In genomic region chrX:148672526-148672925, GRCh38 we compare ENCODE assay signal across 29 cellular contexts.
"Had no signal": no experiment of that assay in that cellular context is flagged by ENCODE, and none has a peak within 500 bp of the region (broad histone marks: within the 10 kb centered on the region; RNA-seq: fewer than 3 reads in every experiment).

No MANE protein-coding gene starts in this region.

- H3K9me3 ChIP-seq: ovary, sigmoid colon, testis, uterus had no signal

- H3K9ac ChIP-seq: neural progenitor cell had no signal

- H3K4me2 ChIP-seq: neural progenitor cell had no signal

- H3K27ac ChIP-seq: coronary artery, esophagus squamous epithelium, heart right ventricle, left lung, neural progenitor cell, ovary, psoas muscle, sigmoid colon, spleen, testis, tibial artery, uterus had no signal

- DNase-seq: dermis blood vessel endothelial cell; effector memory CD4-positive, alpha-beta T cell; erythroblast; esophagus squamous epithelium; foreskin melanocyte; glutamatergic neuron; heart right ventricle; hippocampal formation; left cardiac atrium; left lung; mesendoderm; midbrain; naive thymus-derived CD4-positive, alpha-beta T cell; occipital lobe; ovary; posterior cingulate gyrus; psoas muscle; right cardiac atrium; sigmoid colon; spleen; stimulated activated CD4-positive, alpha-beta T cell treated with anti-CD3 and anti-CD28 coated beads, Interleukin-4, amount 100 ng/mL, for 4 hours; stimulated activated naive CD8-positive, alpha-beta T cell treated with anti-CD3 and anti-CD28 coated beads, Interleukin-15, Interleukin-2, amounts not matched to agents 100 U/mL and 50 U/mL, for 24 hours; substantia nigra; testis; tibial artery; uterus had no signal

- H3K36me3 ChIP-seq: esophagus squamous epithelium, heart right ventricle, left lung, neural progenitor cell, ovary, sigmoid colon, spleen, tibial artery, uterus had no signal

- H3K4me1 ChIP-seq: esophagus squamous epithelium, heart right ventricle, left lung, neural progenitor cell, psoas muscle, sigmoid colon, spleen, testis, tibial artery, uterus had no signal

- ATAC-seq: heart right ventricle; left cardiac atrium; left lung; naive thymus-derived CD4-positive, alpha-beta T cell; psoas muscle; right cardiac atrium; stimulated activated memory B cell treated with anti-CD40 and anti-IgM and Interleukin-4, amounts not matched to agents 10 μg/mL and 1 μg/mL and 100 μg/mL, for 72 hours; stimulated activated naive CD8-positive, alpha-beta T cell treated with anti-CD3 and anti-CD28 coated beads, Interleukin-15, Interleukin-2, amounts not matched to agents 100 U/mL and 50 U/mL, for 24 hours had no signal

- H2AFZ ChIP-seq: neural progenitor cell had no signal

- H3K27me3 ChIP-seq: esophagus squamous epithelium, heart right ventricle, left lung, neural progenitor cell, ovary, sigmoid colon, spleen, testis, tibial artery, uterus had no signal

- H3K4me3 ChIP-seq: coronary artery, esophagus squamous epithelium, heart right ventricle, left lung, neural progenitor cell, ovary, psoas muscle, sigmoid colon, spleen, testis, tibial artery, uterus had no signal
